1 cellular context compared by ENCODE assay signal in the genomic region with DNA sequence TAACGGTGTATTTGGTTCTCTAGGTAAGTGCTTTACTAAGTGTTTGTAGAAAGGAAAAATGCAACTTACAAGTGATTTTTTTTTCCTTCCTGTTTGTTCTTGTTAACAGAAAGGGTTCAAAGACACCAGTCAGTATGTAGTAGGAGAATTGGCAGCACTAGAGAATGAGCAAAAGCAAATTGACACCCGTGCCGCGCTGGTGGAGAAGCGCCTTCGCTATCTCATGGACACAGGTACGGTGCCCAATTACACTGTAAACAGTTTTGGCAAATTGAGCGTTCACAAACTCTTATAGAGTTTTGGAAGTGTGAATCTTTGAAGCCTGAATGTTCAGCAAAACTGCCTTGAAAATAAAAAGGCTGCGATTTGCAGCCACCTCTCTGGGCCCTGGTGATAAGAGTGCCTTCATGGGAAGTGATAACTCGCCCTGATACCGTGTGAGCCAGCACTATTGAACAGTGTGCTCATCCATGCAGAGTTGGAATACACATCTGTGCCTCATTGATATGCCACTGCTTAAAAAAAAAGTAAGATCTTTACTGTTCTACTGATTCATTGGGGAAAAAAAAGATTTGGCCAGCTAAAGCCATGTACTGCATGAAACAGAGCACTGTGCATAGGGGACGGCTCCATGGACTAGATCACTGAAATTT.
A peak's percentile ranks its signal among the peaks of the same experiment; 100 is the strongest.
TF ChIP-seq lines count a peak whose summit lies in the region.

No MANE protein-coding gene starts in this region.

TF ChIP-seq in K562, 482 proteins besides CTCF, POLR2A, EP300 and RAD21 (continued from another document and continues in another):
- TF ChIP-seq, protein P1, sequence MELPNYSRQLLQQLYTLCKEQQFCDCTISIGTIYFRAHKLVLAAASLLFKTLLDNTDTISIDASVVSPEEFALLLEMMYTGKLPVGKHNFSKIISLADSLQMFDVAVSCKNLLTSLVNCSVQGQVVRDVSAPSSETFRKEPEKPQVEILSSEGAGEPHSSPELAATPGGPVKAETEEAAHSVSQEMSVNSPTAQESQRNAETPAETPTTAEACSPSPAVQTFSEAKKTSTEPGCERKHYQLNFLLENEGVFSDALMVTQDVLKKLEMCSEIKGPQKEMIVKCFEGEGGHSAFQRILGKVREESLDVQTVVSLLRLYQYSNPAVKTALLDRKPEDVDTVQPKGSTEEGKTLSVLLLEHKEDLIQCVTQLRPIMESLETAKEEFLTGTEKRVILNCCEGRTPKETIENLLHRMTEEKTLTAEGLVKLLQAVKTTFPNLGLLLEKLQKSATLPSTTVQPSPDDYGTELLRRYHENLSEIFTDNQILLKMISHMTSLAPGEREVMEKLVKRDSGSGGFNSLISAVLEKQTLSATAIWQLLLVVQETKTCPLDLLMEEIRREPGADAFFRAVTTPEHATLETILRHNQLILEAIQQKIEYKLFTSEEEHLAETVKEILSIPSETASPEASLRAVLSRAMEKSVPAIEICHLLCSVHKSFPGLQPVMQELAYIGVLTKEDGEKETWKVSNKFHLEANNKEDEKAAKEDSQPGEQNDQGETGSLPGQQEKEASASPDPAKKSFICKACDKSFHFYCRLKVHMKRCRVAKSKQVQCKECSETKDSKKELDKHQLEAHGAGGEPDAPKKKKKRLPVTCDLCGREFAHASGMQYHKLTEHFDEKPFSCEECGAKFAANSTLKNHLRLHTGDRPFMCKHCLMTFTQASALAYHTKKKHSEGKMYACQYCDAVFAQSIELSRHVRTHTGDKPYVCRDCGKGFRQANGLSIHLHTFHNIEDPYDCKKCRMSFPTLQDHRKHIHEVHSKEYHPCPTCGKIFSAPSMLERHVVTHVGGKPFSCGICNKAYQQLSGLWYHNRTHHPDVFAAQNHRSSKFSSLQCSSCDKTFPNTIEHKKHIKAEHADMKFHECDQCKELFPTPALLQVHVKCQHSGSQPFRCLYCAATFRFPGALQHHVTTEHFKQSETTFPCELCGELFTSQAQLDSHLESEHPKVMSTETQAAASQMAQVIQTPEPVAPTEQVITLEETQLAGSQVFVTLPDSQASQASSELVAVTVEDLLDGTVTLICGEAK (IDR thresholded peaks at IDR 0.05): no peak
- TF ChIP-seq, protein P1 (CRISPR knock-in tag; IDR thresholded peaks at IDR 0.05): no peak
- TF ChIP-seq ZNF76 (CRISPR knock-in tag; IDR thresholded peaks at IDR 0.05; ENCODE audit: borderline replicate concordance): no peak
- TF ChIP-seq MAFK (IDR thresholded peaks at IDR 0.05; ENCODE audit: low read length): peak; percentile 30; the same call in 1 of the 2 replicates
- peak; percentile 62; the same call in 1 of the 2 replicates for TF ChIP-seq ATF7 (IDR thresholded peaks at IDR 0.05)
- TF ChIP-seq BRF1 (IDR thresholded peaks at IDR 0.05; ENCODE audit: borderline replicate concordance, extremely low read depth, insufficient read length): no peak
- 0 out of 2 replicates have a peak, but pooled peaks have one; percentile 26 for TF ChIP-seq NBN (IDR thresholded peaks at IDR 0.05; ENCODE audit: low read depth)
- TF ChIP-seq CC2D1A (IDR thresholded peaks at IDR 0.05): peak; percentile 77; the same call in 1 of the 2 replicates
- TF ChIP-seq PML (IDR thresholded peaks at IDR 0.05; ENCODE audit: low read length): peak; percentile 86
- no peak for TF ChIP-seq SIN3B (IDR thresholded peaks at IDR 0.05; ENCODE audit: low read depth)
- 0 out of 2 replicates have a peak, but pooled peaks have one; percentile 31 for TF ChIP-seq ZKSCAN8 (CRISPR knock-in tag; IDR thresholded peaks at IDR 0.05)
- peak; percentile 95 for TF ChIP-seq ARID1B (IDR thresholded peaks at IDR 0.05)
- peak; percentile 86 for TF ChIP-seq SMARCC2 (IDR thresholded peaks at IDR 0.05; ENCODE audit: low read depth)
- TF ChIP-seq CBX8 (IDR thresholded peaks at IDR 0.05; ENCODE audit: borderline replicate concordance, extremely low read depth, low read depth, low read length, poor library complexity, severe bottlenecking): no peak
- TF ChIP-seq TCF3 (CRISPR knock-in tag; IDR thresholded peaks at IDR 0.05): peak; percentile 92
- no peak for TF ChIP-seq U2AF2 (optimal IDR thresholded peaks at IDR 0.05; ENCODE audit: low read depth, low read length)
- peak; percentile 48; the same call in 1 of the 2 replicates for TF ChIP-seq ADNP (tag; IDR thresholded peaks at IDR 0.05)
- TF ChIP-seq, protein P2, sequence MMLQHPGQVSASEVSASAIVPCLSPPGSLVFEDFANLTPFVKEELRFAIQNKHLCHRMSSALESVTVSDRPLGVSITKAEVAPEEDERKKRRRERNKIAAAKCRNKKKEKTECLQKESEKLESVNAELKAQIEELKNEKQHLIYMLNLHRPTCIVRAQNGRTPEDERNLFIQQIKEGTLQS (IDR thresholded peaks at IDR 0.05): 0 out of 2 replicates have a peak, but pooled peaks have one; percentile 18
- TF ChIP-seq, protein P2 (CRISPR knock-in tag; conservative IDR thresholded peaks at IDR 0.05): no peak
- TF ChIP-seq, protein P3, sequence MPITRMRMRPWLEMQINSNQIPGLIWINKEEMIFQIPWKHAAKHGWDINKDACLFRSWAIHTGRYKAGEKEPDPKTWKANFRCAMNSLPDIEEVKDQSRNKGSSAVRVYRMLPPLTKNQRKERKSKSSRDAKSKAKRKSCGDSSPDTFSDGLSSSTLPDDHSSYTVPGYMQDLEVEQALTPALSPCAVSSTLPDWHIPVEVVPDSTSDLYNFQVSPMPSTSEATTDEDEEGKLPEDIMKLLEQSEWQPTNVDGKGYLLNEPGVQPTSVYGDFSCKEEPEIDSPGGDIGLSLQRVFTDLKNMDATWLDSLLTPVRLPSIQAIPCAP (CRISPR knock-in tag; IDR thresholded peaks at IDR 0.05; ENCODE audit: borderline replicate concordance): no peak
- TF ChIP-seq CREB1 (IDR thresholded peaks at IDR 0.05): peak; percentile 45; the same call in 1 of the 2 replicates
- no peak for TF ChIP-seq CREB1 (CRISPR knock-in tag; IDR thresholded peaks at IDR 0.05)
- no peak for TF ChIP-seq CBFB (CRISPR knock-in tag; IDR thresholded peaks at IDR 0.05)
- TF ChIP-seq, protein P4, sequence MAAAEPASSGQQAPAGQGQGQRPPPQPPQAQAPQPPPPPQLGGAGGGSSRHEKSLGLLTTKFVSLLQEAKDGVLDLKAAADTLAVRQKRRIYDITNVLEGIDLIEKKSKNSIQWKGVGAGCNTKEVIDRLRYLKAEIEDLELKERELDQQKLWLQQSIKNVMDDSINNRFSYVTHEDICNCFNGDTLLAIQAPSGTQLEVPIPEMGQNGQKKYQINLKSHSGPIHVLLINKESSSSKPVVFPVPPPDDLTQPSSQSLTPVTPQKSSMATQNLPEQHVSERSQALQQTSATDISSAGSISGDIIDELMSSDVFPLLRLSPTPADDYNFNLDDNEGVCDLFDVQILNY (CRISPR knock-in tag; IDR thresholded peaks at IDR 0.05): no peak
- TF ChIP-seq PHTF2 (CRISPR knock-in tag; IDR thresholded peaks at IDR 0.05): no peak
- TF ChIP-seq DMBX1 (CRISPR knock-in tag; IDR thresholded peaks at IDR 0.05; ENCODE audit: borderline replicate concordance): peak; percentile 71; the same call in 1 of the 2 replicates
- TF ChIP-seq TCFL5 (CRISPR knock-in tag; conservative IDR thresholded peaks at IDR 0.05): no peak
- peak in 1 of 2 experiments; percentile 51; a peak in 1 of 4 replicates for TF ChIP-seq TBL1XR1 (IDR thresholded peaks at IDR 0.05; ENCODE audit: low read length in 2 of 2)
- TF ChIP-seq TCF7 (IDR thresholded peaks at IDR 0.05; ENCODE audit: borderline replicate concordance): 0 out of 2 replicates have a peak, but pooled peaks have one; percentile 44
- TF ChIP-seq CBX1 (IDR thresholded peaks at IDR 0.05; ENCODE audit: low read depth): no peak
- TF ChIP-seq HDAC2 (IDR thresholded peaks at IDR 0.05): peak; percentile 96
- TF ChIP-seq, protein P5, sequence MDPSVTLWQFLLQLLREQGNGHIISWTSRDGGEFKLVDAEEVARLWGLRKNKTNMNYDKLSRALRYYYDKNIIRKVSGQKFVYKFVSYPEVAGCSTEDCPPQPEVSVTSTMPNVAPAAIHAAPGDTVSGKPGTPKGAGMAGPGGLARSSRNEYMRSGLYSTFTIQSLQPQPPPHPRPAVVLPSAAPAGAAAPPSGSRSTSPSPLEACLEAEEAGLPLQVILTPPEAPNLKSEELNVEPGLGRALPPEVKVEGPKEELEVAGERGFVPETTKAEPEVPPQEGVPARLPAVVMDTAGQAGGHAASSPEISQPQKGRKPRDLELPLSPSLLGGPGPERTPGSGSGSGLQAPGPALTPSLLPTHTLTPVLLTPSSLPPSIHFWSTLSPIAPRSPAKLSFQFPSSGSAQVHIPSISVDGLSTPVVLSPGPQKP (CRISPR knock-in tag; IDR thresholded peaks at IDR 0.05): no peak
- TF ChIP-seq CBFA2T3 (IDR thresholded peaks at IDR 0.05): peak; percentile 97
- no peak for TF ChIP-seq ZNF253 (CRISPR knock-in tag; conservative IDR thresholded peaks at IDR 0.05)
- peak; percentile 88; the same call in 1 of the 2 replicates for TF ChIP-seq POLR2AphosphoS5 (IDR thresholded peaks at IDR 0.05; ENCODE audit: control insufficient read depth, insufficient read depth, low read depth, low read length)
- peak; percentile 89 for TF ChIP-seq KLF16 (IDR thresholded peaks at IDR 0.05)
- TF ChIP-seq, protein P6, sequence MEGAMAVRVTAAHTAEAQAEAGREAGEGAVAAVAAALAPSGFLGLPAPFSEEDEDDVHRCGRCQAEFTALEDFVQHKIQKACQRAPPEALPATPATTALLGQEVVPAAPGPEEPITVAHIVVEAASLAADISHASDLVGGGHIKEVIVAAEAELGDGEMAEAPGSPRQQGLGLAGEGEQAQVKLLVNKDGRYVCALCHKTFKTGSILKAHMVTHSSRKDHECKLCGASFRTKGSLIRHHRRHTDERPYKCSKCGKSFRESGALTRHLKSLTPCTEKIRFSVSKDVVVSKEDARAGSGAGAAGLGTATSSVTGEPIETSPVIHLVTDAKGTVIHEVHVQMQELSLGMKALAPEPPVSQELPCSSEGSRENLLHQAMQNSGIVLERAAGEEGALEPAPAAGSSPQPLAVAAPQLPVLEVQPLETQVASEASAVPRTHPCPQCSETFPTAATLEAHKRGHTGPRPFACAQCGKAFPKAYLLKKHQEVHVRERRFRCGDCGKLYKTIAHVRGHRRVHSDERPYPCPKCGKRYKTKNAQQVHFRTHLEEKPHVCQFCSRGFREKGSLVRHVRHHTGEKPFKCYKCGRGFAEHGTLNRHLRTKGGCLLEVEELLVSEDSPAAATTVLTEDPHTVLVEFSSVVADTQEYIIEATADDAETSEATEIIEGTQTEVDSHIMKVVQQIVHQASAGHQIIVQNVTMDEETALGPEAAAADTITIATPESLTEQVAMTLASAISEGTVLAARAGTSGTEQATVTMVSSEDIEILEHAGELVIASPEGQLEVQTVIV (CRISPR knock-in tag; IDR thresholded peaks at IDR 0.05; ENCODE audit: borderline replicate concordance): no peak
- TF ChIP-seq, protein P7, sequence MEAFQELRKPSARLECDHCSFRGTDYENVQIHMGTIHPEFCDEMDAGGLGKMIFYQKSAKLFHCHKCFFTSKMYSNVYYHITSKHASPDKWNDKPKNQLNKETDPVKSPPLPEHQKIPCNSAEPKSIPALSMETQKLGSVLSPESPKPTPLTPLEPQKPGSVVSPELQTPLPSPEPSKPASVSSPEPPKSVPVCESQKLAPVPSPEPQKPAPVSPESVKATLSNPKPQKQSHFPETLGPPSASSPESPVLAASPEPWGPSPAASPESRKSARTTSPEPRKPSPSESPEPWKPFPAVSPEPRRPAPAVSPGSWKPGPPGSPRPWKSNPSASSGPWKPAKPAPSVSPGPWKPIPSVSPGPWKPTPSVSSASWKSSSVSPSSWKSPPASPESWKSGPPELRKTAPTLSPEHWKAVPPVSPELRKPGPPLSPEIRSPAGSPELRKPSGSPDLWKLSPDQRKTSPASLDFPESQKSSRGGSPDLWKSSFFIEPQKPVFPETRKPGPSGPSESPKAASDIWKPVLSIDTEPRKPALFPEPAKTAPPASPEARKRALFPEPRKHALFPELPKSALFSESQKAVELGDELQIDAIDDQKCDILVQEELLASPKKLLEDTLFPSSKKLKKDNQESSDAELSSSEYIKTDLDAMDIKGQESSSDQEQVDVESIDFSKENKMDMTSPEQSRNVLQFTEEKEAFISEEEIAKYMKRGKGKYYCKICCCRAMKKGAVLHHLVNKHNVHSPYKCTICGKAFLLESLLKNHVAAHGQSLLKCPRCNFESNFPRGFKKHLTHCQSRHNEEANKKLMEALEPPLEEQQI (IDR thresholded peaks at IDR 0.05): peak; percentile 39; the same call in 1 of the 2 replicates
- TF ChIP-seq FUS (optimal IDR thresholded peaks at IDR 0.05; ENCODE audit: low read depth, low read length): no peak
- TF ChIP-seq, protein P8, sequence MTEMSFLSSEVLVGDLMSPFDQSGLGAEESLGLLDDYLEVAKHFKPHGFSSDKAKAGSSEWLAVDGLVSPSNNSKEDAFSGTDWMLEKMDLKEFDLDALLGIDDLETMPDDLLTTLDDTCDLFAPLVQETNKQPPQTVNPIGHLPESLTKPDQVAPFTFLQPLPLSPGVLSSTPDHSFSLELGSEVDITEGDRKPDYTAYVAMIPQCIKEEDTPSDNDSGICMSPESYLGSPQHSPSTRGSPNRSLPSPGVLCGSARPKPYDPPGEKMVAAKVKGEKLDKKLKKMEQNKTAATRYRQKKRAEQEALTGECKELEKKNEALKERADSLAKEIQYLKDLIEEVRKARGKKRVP (CRISPR knock-in tag; IDR thresholded peaks at IDR 0.05): no peak
- TF ChIP-seq MAFG (tag; conservative IDR thresholded peaks at IDR 0.05): peak; percentile 45; the same call in 1 of the 2 replicates
- peak; percentile 16; the same call in 1 of the 2 replicates for TF ChIP-seq MAFF (IDR thresholded peaks at IDR 0.05; ENCODE audit: low read length)
- TF ChIP-seq ZNF830 (CRISPR knock-in tag; IDR thresholded peaks at IDR 0.05): no peak
- TF ChIP-seq MYNN (IDR thresholded peaks at IDR 0.05): 0 out of 2 replicates have a peak, but pooled peaks have one; percentile 31
- no peak for TF ChIP-seq MYNN (CRISPR knock-in tag; IDR thresholded peaks at IDR 0.05)
